In genomic region chr5:488744-489688, GRCh38 we compare ENCODE assay signal across 1 cellular context.
TF ChIP-seq lines count a peak whose summit lies in the region.

No MANE protein-coding gene starts in this region.

TF ChIP-seq in HepG2, 621 proteins besides CTCF, POLR2A, EP300 and RAD21 (continued from another document and continues in another):
- no peak for TF ChIP-seq ARNT2 (CRISPR knock-in tag; IDR thresholded peaks at IDR 0.05; ENCODE audit: low read depth)
- TF ChIP-seq ZFX (CRISPR knock-in tag; IDR thresholded peaks at IDR 0.05; ENCODE audit: low read depth): 0 out of 2 replicates have a peak, but pooled peaks have one; percentile 9
- 0 out of 2 replicates have a peak, but pooled peaks have one; percentile 18 for TF ChIP-seq ZFP91 (CRISPR knock-in tag; IDR thresholded peaks at IDR 0.05; ENCODE audit: borderline replicate concordance)
- no peak for TF ChIP-seq POLR2AphosphoS5 (IDR thresholded peaks at IDR 0.05; ENCODE audit: low read depth, low read length)
- no peak for TF ChIP-seq ZNF614 (CRISPR knock-in tag; IDR thresholded peaks at IDR 0.05; ENCODE audit: borderline replicate concordance)
- no peak for TF ChIP-seq ZSCAN20 (CRISPR knock-in tag; IDR thresholded peaks at IDR 0.05; ENCODE audit: borderline replicate concordance)
- TF ChIP-seq LBX2 (CRISPR knock-in tag; IDR thresholded peaks at IDR 0.05; ENCODE audit: borderline replicate concordance): no peak
- TF ChIP-seq NKX3-1 (CRISPR knock-in tag; IDR thresholded peaks at IDR 0.05): no peak
- no peak for TF ChIP-seq HNRNPLL (IDR thresholded peaks at IDR 0.05; ENCODE audit: low read depth, low read length, poor library complexity, severe bottlenecking)
- TF ChIP-seq IRF9 (CRISPR knock-in tag; IDR thresholded peaks at IDR 0.05; ENCODE audit: borderline replicate concordance): no peak
- no peak for TF ChIP-seq ZNF484 (CRISPR knock-in tag; IDR thresholded peaks at IDR 0.05; ENCODE audit: borderline replicate concordance, low read depth)
- no peak for TF ChIP-seq ZFP36 (IDR thresholded peaks at IDR 0.05; ENCODE audit: borderline replicate concordance, low read depth, low read length, partially characterized antibody)
- peak; percentile 39 for TF ChIP-seq ZNF687 (CRISPR knock-in tag; IDR thresholded peaks at IDR 0.05)
- peak; percentile 69 for TF ChIP-seq MNT (IDR thresholded peaks at IDR 0.05)
- no peak for TF ChIP-seq USF2 (IDR thresholded peaks at IDR 0.05; ENCODE audit: low read depth, low read length)
- TF ChIP-seq USF2 (CRISPR knock-in tag; IDR thresholded peaks at IDR 0.05; ENCODE audit: borderline replicate concordance): peak; percentile 42; the same call in 1 of the 2 replicates
- TF ChIP-seq ZNF737 (CRISPR knock-in tag; IDR thresholded peaks at IDR 0.05; ENCODE audit: borderline replicate concordance): no peak
- no peak for TF ChIP-seq ZIK1 (CRISPR knock-in tag; IDR thresholded peaks at IDR 0.05; ENCODE audit: borderline replicate concordance, low read depth)
- TF ChIP-seq FOXO4 (CRISPR knock-in tag; conservative IDR thresholded peaks at IDR 0.05): 0 out of 2 replicates have a peak, but pooled peaks have one; percentile 79
- TF ChIP-seq REPIN1 (CRISPR knock-in tag; IDR thresholded peaks at IDR 0.05; ENCODE audit: borderline replicate concordance, low read depth): no peak
- TF ChIP-seq ZNF407 (CRISPR knock-in tag; IDR thresholded peaks at IDR 0.05; ENCODE audit: not compliant biosample characterization): no peak
- no peak for TF ChIP-seq PATZ1 (CRISPR knock-in tag; IDR thresholded peaks at IDR 0.05)
- no peak for TF ChIP-seq ZNF337 (CRISPR knock-in tag; IDR thresholded peaks at IDR 0.05; ENCODE audit: borderline replicate concordance, low read depth)
- TF ChIP-seq SIN3B (IDR thresholded peaks at IDR 0.05; ENCODE audit: low read length): no peak
- peak; percentile 86; the same call in 1 of the 2 replicates for TF ChIP-seq EZH2 (conservative IDR thresholded peaks at IDR 0.05; ENCODE audit: low read depth, low read length)
- no peak for TF ChIP-seq GLI4 (CRISPR knock-in tag; IDR thresholded peaks at IDR 0.05; ENCODE audit: borderline replicate concordance)
- no peak for TF ChIP-seq ZNF703 (CRISPR knock-in tag; IDR thresholded peaks at IDR 0.05; ENCODE audit: borderline replicate concordance)
- no peak for TF ChIP-seq MZF1 (CRISPR knock-in tag; IDR thresholded peaks at IDR 0.05; ENCODE audit: borderline replicate concordance)
